23 cellular contexts compared by ENCODE assay signal in genomic region chr3:189493271-189493670, GRCh38.
DNase-seq lines count a peak whose midpoint lies in the region; ATAC-seq, FAIRE-seq and TF ChIP-seq lines count a peak whose summit lies in the region.
"Had no signal": no experiment of that assay in that cellular context is flagged by ENCODE, and none has a peak within 500 bp of the region (broad histone marks: within the 10 kb centered on the region; RNA-seq: fewer than 3 reads in every experiment).

No MANE protein-coding gene starts in this region.

- FAIRE-seq in small intestine (lab: Jason Lieb, UNC), result peak; percentile 15
- FAIRE-seq: A204.1, D721Med, G401.6, GM12891, GM19239 had no signal

- 18 to 58% (median 41%) methylated on average over 3 of the region's 3 CpGs for WGBS in small intestine, 3 donors
- WGBS in smooth muscle cell (ENCODE audit: low lambda C conversion rate), result 89% methylated on average over 3 of the region's 3 CpGs

- H3K36me3 ChIP-seq in A673 (ENCODE audit: insufficient read depth, low read length, poor library complexity, severe bottlenecking), result no peaks in the 10 kb centered on the region
- H3K36me3 ChIP-seq in SK-N-MC (ENCODE audit: insufficient read depth, low read length), result peaks cover 6% of the 10 kb centered on the region; the same call in 1 of the 2 replicates
- no peaks in the 10 kb centered on the region for H3K36me3 ChIP-seq in small intestine (ENCODE audit: control insufficient read depth in 2 of 2, insufficient read depth in 2 of 2, low read length in 2 of 2)
- no peaks in the 10 kb centered on the region for H3K36me3 ChIP-seq in smooth muscle cell (ENCODE audit: low read depth)
- H3K36me3 ChIP-seq: BLaER1 treated with 17β-estradiol and CSF1 and Interleukin-3, amounts not matched to agents 10 nM and 100 nM had no signal

- intact Hi-C loops in A673 (cut with micrococcal nuclease; ENCODE audit: unreplicated experiment), result no loop called here
- intact Hi-C loops in left colon (cut with DNase I, micrococcal nuclease), result no loop called here

- H3K4me3 Mint-ChIP-seq in activated T-helper 17 cell treated with anti-CD3 and anti-CD28 coated beads, Interleukin-2, amount 50 U/mL, for 72 hours, result no peak overlapping the region
- no peak overlapping the region for H3K4me3 Mint-ChIP-seq in endothelial cell (ENCODE audit: unreplicated experiment)
- H3K4me3 Mint-ChIP-seq: B cell; CD4-positive, alpha-beta T cell; CD8-positive, alpha-beta T cell had no signal

- no peaks in the 10 kb centered on the region for H3K27me3 Mint-ChIP-seq in activated T-helper 17 cell treated with anti-CD3 and anti-CD28 coated beads, Interleukin-2, amount 50 U/mL, for 72 hours
- H3K27me3 Mint-ChIP-seq in endothelial cell (ENCODE audit: unreplicated experiment), result no peaks in the 10 kb centered on the region
- H3K27me3 Mint-ChIP-seq: B cell; CD4-positive, alpha-beta T cell had no signal

- peaks cover 28% of the 10 kb centered on the region for H3K4me1 ChIP-seq in A673 (ENCODE audit: insufficient read depth, low read length, poor library complexity, severe bottlenecking)
- H3K4me1 ChIP-seq in small intestine (ENCODE audit: control insufficient read depth in 2 of 2, insufficient read depth in 1 of 2, low read depth in 1 of 2, low read length in 1 of 2), result peaks cover 0 to 5% of the 10 kb centered on the region in 2 donors
- no peaks in the 10 kb centered on the region for H3K4me1 ChIP-seq in smooth muscle cell (ENCODE audit: low read depth)
- H3K4me1 ChIP-seq: Caco-2 had no signal

- H3K27ac ChIP-seq in A673 (ENCODE audit: low read depth, low read length, poor library complexity, severe bottlenecking), result peak overlapping the region; percentile 58
- peak overlapping the region; percentile 100 for H3K27ac ChIP-seq in SK-N-MC
- no peak overlapping the region for H3K27ac ChIP-seq in small intestine (ENCODE audit: low read depth in 1 of 2, low read length in 1 of 2)
- no peak overlapping the region for H3K27ac ChIP-seq in smooth muscle cell (ENCODE audit: low read depth)
- H3K27ac ChIP-seq: BLaER1 treated with 17β-estradiol and CSF1 and Interleukin-3, amounts not matched to agents 10 nM and 100 nM; C4-2B had no signal

- POLR2A ChIA-PET in A673 (lab: Charles Lee; ENCODE audit: low non-redundant PET), result no interaction called here

- no peak overlapping the region for H3K27ac Mint-ChIP-seq in activated T-helper 17 cell treated with anti-CD3 and anti-CD28 coated beads, Interleukin-2, amount 50 U/mL, for 72 hours
- H3K27ac Mint-ChIP-seq in endothelial cell (ENCODE audit: unreplicated experiment), result no peak overlapping the region
- H3K27ac Mint-ChIP-seq: B cell; CD4-positive, alpha-beta T cell; CD8-positive, alpha-beta T cell had no signal

- no peak overlapping the region for H2AFZ ChIP-seq in smooth muscle cell (ENCODE audit: low read depth)

- no peaks in the 10 kb centered on the region for H3K4me1 Mint-ChIP-seq in activated T-helper 17 cell treated with anti-CD3 and anti-CD28 coated beads, Interleukin-2, amount 50 U/mL, for 72 hours
- no peaks in the 10 kb centered on the region for H3K4me1 Mint-ChIP-seq in endothelial cell (ENCODE audit: unreplicated experiment)
- H3K4me1 Mint-ChIP-seq: B cell had no signal

- H3K4me3 ChIP-seq in A673 (ENCODE audit: low read depth, low read length, poor library complexity, severe bottlenecking), result no peak overlapping the region
- H3K4me3 ChIP-seq in SK-N-MC, result no peak overlapping the region
- no peak overlapping the region for H3K4me3 ChIP-seq in small intestine (ENCODE audit: low read depth in 1 of 2, low read length in 2 of 2)
- H3K4me3 ChIP-seq in smooth muscle cell, result no peak overlapping the region
- H3K4me3 ChIP-seq: BLaER1 treated with 17β-estradiol and CSF1 and Interleukin-3, amounts not matched to agents 10 nM and 100 nM had no signal

- ATAC-seq in left colon, result peak; percentile 88
- ATAC-seq in activated T-helper 17 cell treated with anti-CD3 and anti-CD28 coated beads, Interleukin-2, amount 50 U/mL, for 72 hours (replicated peaks), result no peak
- ATAC-seq: CD8-positive, alpha-beta T cell had no signal

- H4K20me1 ChIP-seq in smooth muscle cell (ENCODE audit: low read depth), result no peaks in the 10 kb centered on the region
- H4K20me1 ChIP-seq: BLaER1 treated with 17β-estradiol and CSF1 and Interleukin-3, amounts not matched to agents 10 nM and 100 nM had no signal

- no peak overlapping the region for H3K4me2 ChIP-seq in smooth muscle cell
- H3K4me2 ChIP-seq: BLaER1 treated with 17β-estradiol and CSF1 and Interleukin-3, amounts not matched to agents 10 nM and 100 nM had no signal

- peaks cover 6% of the 10 kb centered on the region for H3K9me3 Mint-ChIP-seq in activated T-helper 17 cell treated with anti-CD3 and anti-CD28 coated beads, Interleukin-2, amount 50 U/mL, for 72 hours
- no peaks in the 10 kb centered on the region for H3K9me3 Mint-ChIP-seq in endothelial cell (ENCODE audit: unreplicated experiment)
- H3K9me3 Mint-ChIP-seq: CD4-positive, alpha-beta T cell; CD8-positive, alpha-beta T cell had no signal

- no peaks in the 10 kb centered on the region for H3K36me3 Mint-ChIP-seq in activated T-helper 17 cell treated with anti-CD3 and anti-CD28 coated beads, Interleukin-2, amount 50 U/mL, for 72 hours (ENCODE audit: low read depth)
- no peaks in the 10 kb centered on the region for H3K36me3 Mint-ChIP-seq in endothelial cell (ENCODE audit: low read depth, unreplicated experiment)
- H3K36me3 Mint-ChIP-seq: CD8-positive, alpha-beta T cell had no signal

- H3K9ac ChIP-seq in SK-N-MC (ENCODE audit: insufficient read length) (no peak overlapping the region), smooth muscle cell (ENCODE audit: low read depth) (no peak overlapping the region)
- H3K9ac ChIP-seq: BLaER1 treated with 17β-estradiol and CSF1 and Interleukin-3, amounts not matched to agents 10 nM and 100 nM had no signal

- H3K9me3 ChIP-seq in A673 (ENCODE audit: low read depth, low read length, poor library complexity, severe bottlenecking) (no peaks in the 10 kb centered on the region), SK-N-MC (ENCODE audit: low read depth, low read length) (no peaks in the 10 kb centered on the region; the same call in 1 of the 2 replicates), small intestine (ENCODE audit: control insufficient read depth, low read depth) (no peaks in the 10 kb centered on the region), smooth muscle cell (replicated peaks; ENCODE audit: low read depth) (no peaks in the 10 kb centered on the region)
- H3K9me3 ChIP-seq: BLaER1 treated with 17β-estradiol and CSF1 and Interleukin-3, amounts not matched to agents 10 nM and 100 nM; Caco-2 had no signal

- CTCF ChIA-PET in A673 (lab: Charles Lee), result no interaction called here

- no peaks in the 10 kb centered on the region for H3F3A ChIP-seq in smooth muscle cell (ENCODE audit: low read depth)

- H3K27me3 ChIP-seq in A673 (replicated peaks; ENCODE audit: insufficient read depth, low read depth, low read length, poor library complexity) (no peaks in the 10 kb centered on the region), small intestine (ENCODE audit: control insufficient read depth in 2 of 2, insufficient read depth in 2 of 2, low read length in 2 of 2) (peaks cover 0 to 2% of the 10 kb centered on the region in 2 donors), smooth muscle cell (ENCODE audit: low read depth) (no peaks in the 10 kb centered on the region)
- H3K27me3 ChIP-seq: BLaER1 treated with 17β-estradiol and CSF1 and Interleukin-3, amounts not matched to agents 10 nM and 100 nM had no signal

- DNase-seq in A673 (ENCODE audit: low spot score), result no peak
- no peak for DNase-seq in SK-N-MC (ENCODE audit: low read depth, low spot score)
- DNase-seq in left colon, result no peak
- DNase-seq in small intestine, result peak; percentile 67
- DNase-seq in smooth muscle cell (lab: John Stamatoyannopoulos, UW; ENCODE audit: unreplicated experiment), result no peak
- DNase-seq in endothelial cell (ENCODE audit: low spot score), result no peak
- DNase-seq: 8988T; AML-193; Caco-2; Calu3; CD4-positive, alpha-beta T cell; CD8-positive, alpha-beta T cell; DMS79 treated with DMSO at 0.1 percent for 48 hours; GF-D8 had no signal

- H3K79me2 ChIP-seq in smooth muscle cell (ENCODE audit: low read depth), result no peaks in the 10 kb centered on the region

- no TSS peak for BruUV-seq in A673 (replicated peaks; lab: Mats Ljungman, UMichigan)

- TF ChIP-seq CTCF in A673 (conservative IDR thresholded peaks at IDR 0.05; ENCODE audit: low read depth, low read length), result no peak
- TF ChIP-seq CTCF in smooth muscle cell (IDR thresholded peaks at IDR 0.05; ENCODE audit: borderline replicate concordance, insufficient read depth, poor library complexity, severe bottlenecking), result no peak
- TF ChIP-seq CTCF in endothelial cell (IDR thresholded peaks at IDR 0.05; ENCODE audit: unreplicated experiment), result no peak

Comparison
In these comparisons a context has a peak if more than half of its experiments do, and no peak if none do; other contexts are left out.
1. H3K27ac ChIP-seq: peak in A673 (single experiment) and SK-N-MC (single experiment); none in small intestine (0 of 2) and smooth muscle cell (single experiment).